ENCODE assay signal across 9 cellular contexts in the genomic region with DNA sequence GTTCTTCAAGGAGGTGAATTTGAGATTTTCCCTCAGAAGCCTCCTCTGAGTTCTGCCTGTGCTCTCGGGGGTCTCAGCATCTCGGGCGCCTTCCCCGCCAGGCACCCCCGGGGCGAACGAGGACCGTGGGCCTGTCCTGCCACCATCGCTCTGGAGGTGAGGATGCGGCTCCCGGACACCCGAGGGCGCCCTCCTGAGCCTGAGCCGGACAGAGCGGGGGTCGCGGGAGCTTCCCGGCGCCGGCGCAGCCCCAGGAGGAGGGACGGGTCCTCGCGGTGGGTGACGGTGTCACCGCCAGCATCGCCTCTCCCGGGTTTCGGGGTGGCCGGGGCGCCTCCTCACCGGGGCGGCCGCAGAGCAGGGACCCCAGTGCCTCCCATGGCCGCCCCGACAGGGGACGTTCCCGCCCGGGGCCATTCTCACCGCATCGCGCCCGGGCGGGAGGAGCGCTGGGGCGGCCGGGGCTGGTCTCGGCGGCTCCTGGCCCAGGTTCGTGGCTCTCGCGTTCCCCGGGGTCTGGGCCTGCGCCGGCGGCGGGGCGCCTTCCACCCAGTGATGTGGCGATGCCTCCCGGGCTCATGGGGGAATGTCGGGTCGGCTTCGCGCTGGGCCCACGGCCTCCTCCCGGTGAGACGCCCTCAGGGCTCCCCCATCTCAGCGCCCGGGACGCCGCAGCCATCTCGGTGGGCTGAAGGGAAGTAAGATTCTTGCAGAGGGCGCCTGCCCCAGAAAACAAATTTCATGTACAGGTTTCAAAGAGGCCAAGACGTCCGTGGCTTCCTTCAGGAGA.
A peak's percentile ranks its signal among the peaks of the same experiment; 100 is the strongest.
DNase-seq lines count a peak whose midpoint lies in the region; ATAC-seq and TF ChIP-seq lines count a peak whose summit lies in the region.
"Had no signal": no experiment of that assay in that cellular context is flagged by ENCODE, and none has a peak within 500 bp of the region (broad histone marks: within the 10 kb centered on the region; RNA-seq: fewer than 3 reads in every experiment).

No MANE protein-coding gene starts in this region.

- no peaks in the 10 kb centered on the region for H3K9me3 ChIP-seq in CD4-positive, CD25-positive, alpha-beta regulatory T cell (ENCODE audit: control insufficient read depth in 2 of 2, low read length in 2 of 2)
- no peaks in the 10 kb centered on the region for H3K9me3 ChIP-seq in right atrium auricular region

- H3K27ac Mint-ChIP-seq in CD4-positive, CD25-positive, alpha-beta regulatory T cell = peak overlapping the region in 2 of 3 donors; percentile 38 to 56
- no peak overlapping the region for H3K27ac Mint-ChIP-seq in activated T-cell treated with anti-CD3 and anti-CD28 coated beads, Interleukin-2, amount 50 U/mL, for 72 hours

- no peak for ATAC-seq in CD4-positive, CD25-positive, alpha-beta regulatory T cell (ENCODE audit: low read depth in 2 of 2)
- peak; percentile 58 to 64 for ATAC-seq in activated T-cell treated with anti-CD3 and anti-CD28 coated beads, Interleukin-2, amount 50 U/mL, for 72 hours (replicated peaks in 1 of 2)

- H3K4me1 Mint-ChIP-seq in CD4-positive, CD25-positive, alpha-beta regulatory T cell = peaks cover 0 to 11% (median 1%) of the 10 kb centered on the region in 4 donors
- H3K4me1 Mint-ChIP-seq in activated T-cell treated with anti-CD3 and anti-CD28 coated beads, Interleukin-2, amount 50 U/mL, for 72 hours (ENCODE audit: low read depth) = no peaks in the 10 kb centered on the region

- no peak overlapping the region for H3K27ac ChIP-seq in CD4-positive, CD25-positive, alpha-beta regulatory T cell (ENCODE audit: insufficient read depth, low read length, poor library complexity, severe bottlenecking)
- H3K27ac ChIP-seq in right atrium auricular region = peak overlapping the region in 1 of 2 donors; percentile 64

- no peaks in the 10 kb centered on the region for H3K36me3 ChIP-seq in CD4-positive, CD25-positive, alpha-beta regulatory T cell (ENCODE audit: control insufficient read depth, insufficient read depth, low read length)
- H3K36me3 ChIP-seq in right atrium auricular region = no peaks in the 10 kb centered on the region

- no peak overlapping the region for H3K4me3 ChIP-seq in CD4-positive, CD25-positive, alpha-beta regulatory T cell (ENCODE audit: low read depth, low read length)
- H3K4me3 ChIP-seq in right atrium auricular region = peak overlapping the region; percentile 43 to 59

- DNase-seq in CD4-positive, CD25-positive, alpha-beta regulatory T cell = peak in 1 of 3 donors; percentile 13
- DNase-seq in activated T-cell treated with anti-CD3 and anti-CD28 coated beads, Interleukin-2, amount 50 U/mL, for 72 hours = peak; percentile 35 to 38
- DNase-seq in right atrium auricular region (ENCODE audit: low spot score) (peak; percentile 58), posterior vena cava (ENCODE audit: low spot score) (peak; percentile 79), NCI-H1417 (lab: John Stamatoyannopoulos, UW) (no peak), NCI-H2171 (lab: John Stamatoyannopoulos, UW) (no peak), DMS114 treated with DMSO at 0.1 percent for 48 hours (lab: John Stamatoyannopoulos, UW; ENCODE audit: unreplicated experiment) (no peak), EL (no peak)
- DNase-seq: DMS53 had no signal

- TF ChIP-seq CTCF in right atrium auricular region (IDR thresholded peaks at IDR 0.05) = peak; percentile 53 to 81

- peak overlapping the region in 2 of 4 donors; percentile 78 to 82 for H3K4me3 Mint-ChIP-seq in CD4-positive, CD25-positive, alpha-beta regulatory T cell
- H3K4me3 Mint-ChIP-seq in activated T-cell treated with anti-CD3 and anti-CD28 coated beads, Interleukin-2, amount 50 U/mL, for 72 hours = peak overlapping the region; percentile 42 to 63

- intact Hi-C loops in posterior vena cava (cut with DNase I) = no loop called here

- peaks cover 14% of the 10 kb centered on the region for H3K27me3 Mint-ChIP-seq in CD4-positive, CD25-positive, alpha-beta regulatory T cell
- H3K27me3 Mint-ChIP-seq in activated T-cell treated with anti-CD3 and anti-CD28 coated beads, Interleukin-2, amount 50 U/mL, for 72 hours (ENCODE audit: low read depth) = peaks cover 14% of the 10 kb centered on the region

- peaks cover 3% of the 10 kb centered on the region for H3K27me3 ChIP-seq in CD4-positive, CD25-positive, alpha-beta regulatory T cell (ENCODE audit: control insufficient read depth, insufficient read depth, low read length)
- no peaks in the 10 kb centered on the region for H3K27me3 ChIP-seq in right atrium auricular region

- peaks cover 0 to 3% (median 0%) of the 10 kb centered on the region in 7 donors for H3K9me3 Mint-ChIP-seq in CD4-positive, CD25-positive, alpha-beta regulatory T cell
- H3K9me3 Mint-ChIP-seq in activated T-cell treated with anti-CD3 and anti-CD28 coated beads, Interleukin-2, amount 50 U/mL, for 72 hours = no peaks in the 10 kb centered on the region

- no peaks in the 10 kb centered on the region for H3K4me1 ChIP-seq in CD4-positive, CD25-positive, alpha-beta regulatory T cell (ENCODE audit: control insufficient read depth, insufficient read depth, low read length, poor library complexity, severe bottlenecking)
- H3K4me1 ChIP-seq in right atrium auricular region = peaks cover 0 to 17% of the 10 kb centered on the region in 2 donors

- no peaks in the 10 kb centered on the region for H3K36me3 Mint-ChIP-seq in CD4-positive, CD25-positive, alpha-beta regulatory T cell
- H3K36me3 Mint-ChIP-seq in activated T-cell treated with anti-CD3 and anti-CD28 coated beads, Interleukin-2, amount 50 U/mL, for 72 hours (ENCODE audit: insufficient read depth in 2 of 2) = no peaks in the 10 kb centered on the region

Comparison
In these comparisons a context has a peak if more than half of its experiments do, and no peak if none do; other contexts are left out.
1. ATAC-seq: peak in activated T-cell treated with anti-CD3 and anti-CD28 coated beads, Interleukin-2, amount 50 U/mL, for 72 hours (2 of 2); none in CD4-positive, CD25-positive, alpha-beta regulatory T cell (0 of 2).
2. DNase-seq: peak in activated T-cell treated with anti-CD3 and anti-CD28 coated beads, Interleukin-2, amount 50 U/mL, for 72 hours (2 of 2), right atrium auricular region (single experiment) and posterior vena cava (single experiment); none in NCI-H1417 (0 of 3), NCI-H2171 (single experiment), DMS114 treated with DMSO at 0.1 percent for 48 hours (single experiment) and EL (single experiment).